26 cellular contexts compared by ENCODE assay signal in the genomic region with DNA sequence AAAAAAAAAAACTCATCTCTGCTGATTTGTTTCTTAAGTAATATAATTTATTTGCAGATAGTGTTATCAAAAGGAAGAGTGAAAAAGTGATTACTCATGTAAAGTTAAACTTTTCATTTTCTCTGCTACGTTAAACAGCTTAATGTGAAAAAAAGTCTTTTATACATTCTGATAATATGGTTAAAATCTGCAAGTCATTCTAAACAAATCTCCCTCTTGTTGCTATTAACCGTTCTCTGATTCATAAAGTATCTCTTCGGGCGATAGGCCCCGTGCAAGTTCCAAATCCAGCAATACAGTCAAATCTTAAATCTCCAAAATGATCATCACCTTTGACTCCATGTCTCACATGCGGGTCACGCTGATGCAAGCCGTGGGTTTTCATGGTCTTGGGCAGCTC.
DNase-seq lines count a peak whose midpoint lies in the region; ATAC-seq, FAIRE-seq and TF ChIP-seq lines count a peak whose summit lies in the region.
"Had no signal": no experiment of that assay in that cellular context is flagged by ENCODE, and none has a peak within 500 bp of the region (broad histone marks: within the 10 kb centered on the region; RNA-seq: fewer than 3 reads in every experiment).

No MANE protein-coding gene starts in this region.

- no peak overlapping the region for H3K4me3 Mint-ChIP-seq in activated naive CD4-positive, alpha-beta T cell treated with anti-CD3 and anti-CD28 coated beads for 36 hours
- H3K4me3 Mint-ChIP-seq: CD14-positive monocyte; CD4-positive, alpha-beta T cell; CD8-positive, alpha-beta memory T cell; HFFc6 had no signal

- peak overlapping the region; percentile 39 for H3K27ac Mint-ChIP-seq in activated naive CD4-positive, alpha-beta T cell treated with anti-CD3 and anti-CD28 coated beads for 36 hours
- H3K27ac Mint-ChIP-seq in activated naive CD4-positive, alpha-beta T cell treated with anti-CD3 and anti-CD28 coated beads, Interleukin-2, amount 50 U/mL, for 72 hours = no peak overlapping the region
- H3K27ac Mint-ChIP-seq: CD14-positive monocyte; CD4-positive, alpha-beta T cell; CD8-positive, alpha-beta memory T cell; HFFc6 had no signal

- H3K79me2 ChIP-seq in H1 (ENCODE audit: control insufficient read depth in 1 of 2, insufficient read depth in 2 of 2, low read length in 2 of 2) = no peaks in the 10 kb centered on the region

- H3K18ac ChIP-seq in IMR-90 (ENCODE audit: low read depth, low read length) = no peak overlapping the region
- H3K18ac ChIP-seq in H1 (ENCODE audit: extremely low read depth, low read length) = no peak overlapping the region

- H3K4ac ChIP-seq in IMR-90 (ENCODE audit: low read depth, low read length) (no peak overlapping the region), H1 (replicated peaks; ENCODE audit: insufficient read length, low read depth, low read length) (no peak overlapping the region)

- no peak overlapping the region for H4K5ac ChIP-seq in IMR-90 (ENCODE audit: low read depth, low read length)
- H4K5ac ChIP-seq in H1 (ENCODE audit: insufficient read length, low read depth, low read length) = no peak overlapping the region

- WGBS in IMR-90 (ENCODE audit: extremely low coverage in 2 of 2, insufficient read length in 1 of 2), 2 experiments = no CpG with 5 or more reads among the region's 8 CpGs
- WGBS in H1 (ENCODE audit: extremely low coverage in 1 of 2, insufficient coverage in 1 of 2, insufficient read length in 1 of 2, insufficient replicate concordance in 2 of 2, low coverage in 1 of 2, low lambda C conversion rate in 2 of 2, missing lambda C conversion rate in 1 of 2), 2 experiments = 91% methylated on average over 8 of the region's 8 CpGs; no CpG with 5 or more reads in 1 of the 2 experiments

- FAIRE-seq in H1 (lab: Jason Lieb, UNC) = no peak
- FAIRE-seq: A204.1, D721Med, GM12891, GM18507, H54 had no signal

- H3K4me1 Mint-ChIP-seq in activated naive CD4-positive, alpha-beta T cell treated with anti-CD3 and anti-CD28 coated beads for 36 hours (ENCODE audit: low read depth) = no peaks in the 10 kb centered on the region
- H3K4me1 Mint-ChIP-seq: CD14-positive monocyte; CD8-positive, alpha-beta memory T cell had no signal

- no peak overlapping the region for H3K14ac ChIP-seq in IMR-90 (replicated peaks; ENCODE audit: low read depth, low read length)
- H3K14ac ChIP-seq in H1 (ENCODE audit: insufficient read length) = no peak overlapping the region

- no peak overlapping the region for H2AK9ac ChIP-seq in IMR-90 (replicated peaks; ENCODE audit: low read depth, low read length, poor library complexity)

- no TSS peak for BruUV-seq in IMR-90 (replicated peaks; lab: Mats Ljungman, UMichigan)

- H3K4me3 ChIP-seq in IMR-90 (ENCODE audit: insufficient read depth, low read depth, low read length) (no peak overlapping the region), H1 (ENCODE audit: extremely low read depth in 1 of 4, insufficient read depth in 2 of 4, low read depth in 3 of 4, low read length in 4 of 4) (no peak overlapping the region)
- H3K4me3 ChIP-seq: BLaER1 treated with 17β-estradiol and CSF1 and Interleukin-3, amounts not matched to agents 10 nM and 100 nM; HAP-1 had no signal

- no peak for ATAC-seq in activated naive CD4-positive, alpha-beta T cell treated with anti-CD3 and anti-CD28 coated beads, Interleukin-2, amount 50 U/mL, for 72 hours
- ATAC-seq in IMR-90 (ENCODE audit: low read depth) = no peak
- ATAC-seq in GM21360 (IDR thresholded peaks at IDR 0.05; ENCODE audit: unreplicated experiment) = no peak

- H2BK12ac ChIP-seq in H1 (ENCODE audit: low read depth, low read length) = no peak overlapping the region

- no peaks in the 10 kb centered on the region for H3K9me1 ChIP-seq in IMR-90 (ENCODE audit: insufficient read depth, low read length)

- H2AFZ ChIP-seq in IMR-90 (replicated peaks; ENCODE audit: low read length, poor library complexity) = no peak overlapping the region
- H2AFZ ChIP-seq in H1 (ENCODE audit: low read length) = 0 out of 2 replicates have a peak overlapping the region, but pooled peaks have one; percentile 29

- in situ Hi-C loops in IMR-90 (cut with MboI; ENCODE audit: low sequenced_read_pairs) = no loop called here

- H3K4me2 ChIP-seq in IMR-90 (ENCODE audit: low read depth, low read length) (no peak overlapping the region), H1 (ENCODE audit: insufficient read depth in 1 of 2, low read depth in 2 of 2, low read length in 2 of 2) (no peak overlapping the region)
- H3K4me2 ChIP-seq: BLaER1 treated with 17β-estradiol and CSF1 and Interleukin-3, amounts not matched to agents 10 nM and 100 nM had no signal

- H3K27me3 Mint-ChIP-seq in activated naive CD4-positive, alpha-beta T cell treated with anti-CD3 and anti-CD28 coated beads for 36 hours (ENCODE audit: low read depth) = no peaks in the 10 kb centered on the region
- H3K27me3 Mint-ChIP-seq: CD4-positive, alpha-beta T cell; CD8-positive, alpha-beta memory T cell had no signal

- H3K27me3 ChIP-seq in IMR-90 (ENCODE audit: control insufficient read depth, insufficient read depth, low read length) (no peaks in the 10 kb centered on the region), H1 (replicated peaks in 1 of 4; ENCODE audit: control insufficient read depth in 3 of 4, extremely low read depth in 1 of 4, insufficient read depth in 3 of 4, low read length in 3 of 4) (peaks cover 0 to 1% (median 0%) of the 10 kb centered on the region in 4 experiments; a peak in 1 of 7 replicates)
- H3K27me3 ChIP-seq: BE2C; BLaER1 treated with 17β-estradiol and CSF1 and Interleukin-3, amounts not matched to agents 10 nM and 100 nM had no signal

- H4K8ac ChIP-seq in IMR-90 (ENCODE audit: low read depth in 2 of 2, low read length in 2 of 2) (no peak overlapping the region), H1 (ENCODE audit: extremely low read depth, insufficient read depth, low read length) (no peak overlapping the region)

- no peak overlapping the region for H2BK5ac ChIP-seq in IMR-90 (ENCODE audit: low read depth, low read length, poor library complexity, severe bottlenecking)
- H2BK5ac ChIP-seq in H1 (ENCODE audit: low read depth, low read length) = no peak overlapping the region

- H3K23ac ChIP-seq in IMR-90 (ENCODE audit: low read depth, low read length) = no peak overlapping the region
- H3K23ac ChIP-seq in H1 (ENCODE audit: insufficient read length) = no peak overlapping the region

- H3K27ac ChIP-seq in IMR-90 (ENCODE audit: insufficient read depth, low read length) (no peak overlapping the region), H1 (ENCODE audit: low read depth, low read length) (no peak overlapping the region)
- H3K27ac ChIP-seq: 22Rv1; BLaER1 treated with 17β-estradiol and CSF1 and Interleukin-3, amounts not matched to agents 10 nM and 100 nM had no signal

- H4K91ac ChIP-seq in IMR-90 (ENCODE audit: insufficient read depth, low read depth, low read length) (no peak overlapping the region), H1 (replicated peaks; ENCODE audit: insufficient read length, low read length) (no peak overlapping the region)

- no peak for TF ChIP-seq EP300 in H1 (IDR thresholded peaks at IDR 0.05; ENCODE audit: borderline replicate concordance in 1 of 2, low read depth in 2 of 2, low read length in 2 of 2)

- TF ChIP-seq POLR2A in IMR-90 (IDR thresholded peaks at IDR 0.05; ENCODE audit: low read depth, low read length) = no peak
- TF ChIP-seq POLR2A in H1 (IDR thresholded peaks at IDR 0.05; ENCODE audit: control extremely low read depth in 1 of 2, low read depth in 2 of 2, low read length in 2 of 2) = no peak

- H3K79me1 ChIP-seq in IMR-90 (ENCODE audit: low read depth in 1 of 2, low read length in 2 of 2) (no peaks in the 10 kb centered on the region), H1 (ENCODE audit: low read depth, low read length) (no peaks in the 10 kb centered on the region)

- TF ChIP-seq RAD21 in IMR-90 (IDR thresholded peaks at IDR 0.05; ENCODE audit: low read length) (no peak), H1 (IDR thresholded peaks at IDR 0.05 in 1 of 2, conservative IDR thresholded peaks at IDR 0.05 in 1 of 2; ENCODE audit: low read depth in 2 of 2, low read length in 2 of 2) (no peak)

- H2AK5ac ChIP-seq in IMR-90 (ENCODE audit: low read depth, low read length) = no peak overlapping the region
- H2AK5ac ChIP-seq in H1 (ENCODE audit: low read depth, low read length) = no peak overlapping the region

- H3K56ac ChIP-seq in IMR-90 (ENCODE audit: extremely low read depth, insufficient read depth, low read length) = no peak overlapping the region
- H3K56ac ChIP-seq in H1 (replicated peaks; ENCODE audit: insufficient read length, low read depth, low read length) = no peak overlapping the region

- H2BK15ac ChIP-seq in IMR-90 (ENCODE audit: low read depth, low read length) (no peak overlapping the region), H1 (ENCODE audit: low read length) (no peak overlapping the region)

- H2BK120ac ChIP-seq in IMR-90 (ENCODE audit: low read depth, low read length) (no peak overlapping the region), H1 (replicated peaks; ENCODE audit: low read depth, low read length) (no peak overlapping the region)

- H4K20me1 ChIP-seq in IMR-90 (ENCODE audit: insufficient read depth, low read length) (no peaks in the 10 kb centered on the region), H1 (replicated peaks in 1 of 2; ENCODE audit: control insufficient read depth in 1 of 2, insufficient read depth in 2 of 2, low read length in 2 of 2) (no peaks in the 10 kb centered on the region)
- H4K20me1 ChIP-seq: BLaER1 treated with 17β-estradiol and CSF1 and Interleukin-3, amounts not matched to agents 10 nM and 100 nM had no signal

- H3K4me1 ChIP-seq in IMR-90 (ENCODE audit: control insufficient read depth, insufficient read depth, low read length) (no peaks in the 10 kb centered on the region), H1 (replicated peaks in 1 of 4; ENCODE audit: control insufficient read depth in 3 of 4, insufficient read depth in 4 of 4, low read length in 3 of 4) (no peaks in the 10 kb centered on the region)
- H3K4me1 ChIP-seq: BLaER1 treated with 17β-estradiol and CSF1 and Interleukin-3, amounts not matched to agents 10 nM and 100 nM; HAP-1 had no signal

- POLR2A ChIA-PET in IMR-90 (lab: Charles Lee; ENCODE audit: unreplicated experiment) = no interaction called here
- POLR2A ChIA-PET in H1 (lab: Charles Lee; ENCODE audit: partially characterized antibody) = no interaction called here

- H2BK20ac ChIP-seq in IMR-90 (ENCODE audit: low read depth, low read length) (no peak overlapping the region), H1 (ENCODE audit: low read length) (no peak overlapping the region)

- CTCF ChIA-PET in activated naive CD4-positive, alpha-beta T cell treated with anti-CD3 and anti-CD28 coated beads for 36 hours (lab: Charles Lee) = no interaction called here
- CTCF ChIA-PET in IMR-90 (lab: Yijun Ruan, JAX) = no interaction called here
- CTCF ChIA-PET in H1 (lab: Charles Lee; ENCODE audit: partially characterized antibody) = no interaction called here

- H3K23me2 ChIP-seq in H1 (ENCODE audit: low read depth, low read length) = no peaks in the 10 kb centered on the region

- intact Hi-C loops in activated naive CD4-positive, alpha-beta T cell treated with anti-CD3 and anti-CD28 coated beads for 36 hours (cut with micrococcal nuclease) = no loop called here
- intact Hi-C loops in IMR-90 (cut with micrococcal nuclease) = no loop called here

- H3K9me3 ChIP-seq in IMR-90 (ENCODE audit: control insufficient read depth, insufficient read depth, low read length) = peaks cover 4% of the 10 kb centered on the region
- no peaks in the 10 kb centered on the region for H3K9me3 ChIP-seq in H1 (ENCODE audit: insufficient read depth in 2 of 2, low read depth in 1 of 2, low read length in 1 of 2)
- H3K9me3 ChIP-seq: BE2C; BLaER1 treated with 17β-estradiol and CSF1 and Interleukin-3, amounts not matched to agents 10 nM and 100 nM; HAP-1 had no signal

- H3K9ac ChIP-seq in IMR-90 (ENCODE audit: low read depth, low read length) (no peak overlapping the region), H1 (replicated peaks in 1 of 4; ENCODE audit: extremely low read depth in 1 of 4, low read depth in 3 of 4, low read length in 3 of 4) (no peak overlapping the region)
- H3K9ac ChIP-seq: BLaER1 treated with 17β-estradiol and CSF1 and Interleukin-3, amounts not matched to agents 10 nM and 100 nM had no signal

- no peak for DNase-seq in activated naive CD4-positive, alpha-beta T cell treated with anti-CD3 and anti-CD28 coated beads for 36 hours
- no peak for DNase-seq in activated naive CD4-positive, alpha-beta T cell treated with anti-CD3 and anti-CD28 coated beads, Interleukin-2, amount 50 U/mL, for 72 hours (ENCODE audit: low spot score in 2 of 2)
- DNase-seq in IMR-90 (no peak), H1 (ENCODE audit: low read depth in 1 of 2, low spot score in 2 of 2) (no peak), SW480 (ENCODE audit: low spot score) (no peak)
- no peak for DNase-seq in activated CD4-positive, alpha-beta T cell treated with anti-CD3 and anti-CD28 coated beads for 48 hours
- DNase-seq: ACHN; AML-193; BE2C; CD4-positive, alpha-beta T cell; CD8-positive, alpha-beta memory T cell; DMS 273 treated with DMSO at 0.1 percent for 48 hours; DMS53; DMS79 treated with DMSO at 0.1 percent for 48 hours; GF-D8; HFFc6 had no signal

- peaks cover 3% of the 10 kb centered on the region for H3K9me3 Mint-ChIP-seq in activated naive CD4-positive, alpha-beta T cell treated with anti-CD3 and anti-CD28 coated beads for 36 hours
- H3K9me3 Mint-ChIP-seq in activated naive CD4-positive, alpha-beta T cell treated with anti-CD3 and anti-CD28 coated beads, Interleukin-2, amount 50 U/mL, for 72 hours = peaks cover 16 to 20% of the 10 kb centered on the region in 2 donors

- no peaks in the 10 kb centered on the region for H3K36me3 Mint-ChIP-seq in activated naive CD4-positive, alpha-beta T cell treated with anti-CD3 and anti-CD28 coated beads for 36 hours (ENCODE audit: low read depth)
- H3K36me3 Mint-ChIP-seq in activated naive CD4-positive, alpha-beta T cell treated with anti-CD3 and anti-CD28 coated beads, Interleukin-2, amount 50 U/mL, for 72 hours = no peaks in the 10 kb centered on the region
- H3K36me3 Mint-ChIP-seq: CD14-positive monocyte had no signal

- H3K36me3 ChIP-seq in IMR-90 (ENCODE audit: control insufficient read depth, insufficient read depth, low read length) (no peaks in the 10 kb centered on the region), H1 (ENCODE audit: control insufficient read depth in 2 of 4, insufficient read depth in 4 of 4, low read length in 3 of 4) (no peaks in the 10 kb centered on the region)
- H3K36me3 ChIP-seq: BE2C; BLaER1 treated with 17β-estradiol and CSF1 and Interleukin-3, amounts not matched to agents 10 nM and 100 nM; HAP-1 had no signal

- dilution Hi-C loops in IMR-90 (cut with HindIII; ENCODE audit: low sequenced_read_pairs, unreplicated experiment) = no loop called here

- no peak for TF ChIP-seq CTCF in IMR-90 (conservative IDR thresholded peaks at IDR 0.05; ENCODE audit: low read depth, low read length)
- TF ChIP-seq CTCF in H1 (IDR thresholded peaks at IDR 0.05; ENCODE audit: control extremely low read depth in 1 of 3, insufficient read depth in 1 of 3, low read depth in 1 of 3, low read length in 3 of 3) = no peak
